In genomic region chr1:61392417-61393242, GRCh38 we compare ENCODE assay signal across 1 cellular context.
TF ChIP-seq lines count a peak whose summit lies in the region.

No MANE protein-coding gene starts in this region.

TF ChIP-seq in K562, 482 proteins besides CTCF, POLR2A, EP300 and RAD21 (continued from another document and continues in another):
- TF ChIP-seq, protein P1, sequence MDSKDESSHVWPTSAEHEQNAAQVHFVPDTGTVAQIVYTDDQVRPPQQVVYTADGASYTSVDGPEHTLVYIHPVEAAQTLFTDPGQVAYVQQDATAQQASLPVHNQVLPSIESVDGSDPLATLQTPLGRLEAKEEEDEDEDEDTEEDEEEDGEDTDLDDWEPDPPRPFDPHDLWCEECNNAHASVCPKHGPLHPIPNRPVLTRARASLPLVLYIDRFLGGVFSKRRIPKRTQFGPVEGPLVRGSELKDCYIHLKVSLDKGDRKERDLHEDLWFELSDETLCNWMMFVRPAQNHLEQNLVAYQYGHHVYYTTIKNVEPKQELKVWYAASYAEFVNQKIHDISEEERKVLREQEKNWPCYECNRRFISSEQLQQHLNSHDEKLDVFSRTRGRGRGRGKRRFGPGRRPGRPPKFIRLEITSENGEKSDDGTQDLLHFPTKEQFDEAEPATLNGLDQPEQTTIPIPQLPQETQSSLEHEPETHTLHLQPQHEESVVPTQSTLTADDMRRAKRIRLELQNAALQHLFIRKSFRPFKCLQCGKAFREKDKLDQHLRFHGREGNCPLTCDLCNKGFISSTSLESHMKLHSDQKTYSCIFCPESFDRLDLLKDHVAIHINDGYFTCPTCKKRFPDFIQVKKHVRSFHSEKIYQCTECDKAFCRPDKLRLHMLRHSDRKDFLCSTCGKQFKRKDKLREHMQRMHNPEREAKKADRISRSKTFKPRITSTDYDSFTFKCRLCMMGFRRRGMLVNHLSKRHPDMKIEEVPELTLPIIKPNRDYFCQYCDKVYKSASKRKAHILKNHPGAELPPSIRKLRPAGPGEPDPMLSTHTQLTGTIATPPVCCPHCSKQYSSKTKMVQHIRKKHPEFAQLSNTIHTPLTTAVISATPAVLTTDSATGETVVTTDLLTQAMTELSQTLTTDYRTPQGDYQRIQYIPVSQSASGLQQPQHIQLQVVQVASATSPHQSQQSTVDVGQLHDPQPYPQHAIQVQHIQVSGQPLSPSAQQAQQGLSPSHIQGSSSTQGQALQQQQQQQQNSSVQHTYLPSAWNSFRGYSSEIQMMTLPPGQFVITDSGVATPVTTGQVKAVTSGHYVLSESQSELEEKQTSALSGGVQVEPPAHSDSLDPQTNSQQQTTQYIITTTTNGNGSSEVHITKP (IDR thresholded peaks at IDR 0.05; ENCODE audit: partially characterized antibody) = peak; percentile 96
- TF ChIP-seq, protein P2, sequence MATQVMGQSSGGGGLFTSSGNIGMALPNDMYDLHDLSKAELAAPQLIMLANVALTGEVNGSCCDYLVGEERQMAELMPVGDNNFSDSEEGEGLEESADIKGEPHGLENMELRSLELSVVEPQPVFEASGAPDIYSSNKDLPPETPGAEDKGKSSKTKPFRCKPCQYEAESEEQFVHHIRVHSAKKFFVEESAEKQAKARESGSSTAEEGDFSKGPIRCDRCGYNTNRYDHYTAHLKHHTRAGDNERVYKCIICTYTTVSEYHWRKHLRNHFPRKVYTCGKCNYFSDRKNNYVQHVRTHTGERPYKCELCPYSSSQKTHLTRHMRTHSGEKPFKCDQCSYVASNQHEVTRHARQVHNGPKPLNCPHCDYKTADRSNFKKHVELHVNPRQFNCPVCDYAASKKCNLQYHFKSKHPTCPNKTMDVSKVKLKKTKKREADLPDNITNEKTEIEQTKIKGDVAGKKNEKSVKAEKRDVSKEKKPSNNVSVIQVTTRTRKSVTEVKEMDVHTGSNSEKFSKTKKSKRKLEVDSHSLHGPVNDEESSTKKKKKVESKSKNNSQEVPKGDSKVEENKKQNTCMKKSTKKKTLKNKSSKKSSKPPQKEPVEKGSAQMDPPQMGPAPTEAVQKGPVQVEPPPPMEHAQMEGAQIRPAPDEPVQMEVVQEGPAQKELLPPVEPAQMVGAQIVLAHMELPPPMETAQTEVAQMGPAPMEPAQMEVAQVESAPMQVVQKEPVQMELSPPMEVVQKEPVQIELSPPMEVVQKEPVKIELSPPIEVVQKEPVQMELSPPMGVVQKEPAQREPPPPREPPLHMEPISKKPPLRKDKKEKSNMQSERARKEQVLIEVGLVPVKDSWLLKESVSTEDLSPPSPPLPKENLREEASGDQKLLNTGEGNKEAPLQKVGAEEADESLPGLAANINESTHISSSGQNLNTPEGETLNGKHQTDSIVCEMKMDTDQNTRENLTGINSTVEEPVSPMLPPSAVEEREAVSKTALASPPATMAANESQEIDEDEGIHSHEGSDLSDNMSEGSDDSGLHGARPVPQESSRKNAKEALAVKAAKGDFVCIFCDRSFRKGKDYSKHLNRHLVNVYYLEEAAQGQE (CRISPR knock-in tag; IDR thresholded peaks at IDR 0.05; ENCODE audit: low read depth) = no peak
- TF ChIP-seq ARID1B (IDR thresholded peaks at IDR 0.05) (peak; percentile 85), ESRRA (IDR thresholded peaks at IDR 0.05; ENCODE audit: borderline replicate concordance, low read depth) (no peak), RB1 (IDR thresholded peaks at IDR 0.05; ENCODE audit: low read depth) (no peak), HIVEP1 (CRISPR knock-in tag; IDR thresholded peaks at IDR 0.05) (no peak), ATF7 (IDR thresholded peaks at IDR 0.05) (peak; percentile 39; the same call in 1 of the 2 replicates), GATAD2B (IDR thresholded peaks at IDR 0.05; ENCODE audit: borderline replicate concordance) (0 out of 2 replicates have a peak, but pooled peaks have one; percentile 15), HDAC3 (IDR thresholded peaks at IDR 0.05; ENCODE audit: borderline replicate concordance, partially characterized antibody) (peak; percentile 28), STAT5A (IDR thresholded peaks at IDR 0.05; ENCODE audit: borderline replicate concordance, low read length) (peak; percentile 80), NR1H2 (CRISPR knock-in tag; IDR thresholded peaks at IDR 0.05) (no peak), PKNOX1 (IDR thresholded peaks at IDR 0.05) (no peak), PTBP1 (IDR thresholded peaks at IDR 0.05; ENCODE audit: low read depth, low read length) (no peak), ZSCAN29 (IDR thresholded peaks at IDR 0.05) (no peak), DPF2 (IDR thresholded peaks at IDR 0.05) (peak; percentile 65; the same call in 1 of the 2 replicates), ZFP1 (CRISPR knock-in tag; IDR thresholded peaks at IDR 0.05) (no peak), ZNF407 (IDR thresholded peaks at IDR 0.05; ENCODE audit: low read depth) (no peak), MGA (IDR thresholded peaks at IDR 0.05) (0 out of 2 replicates have a peak, but pooled peaks have one; percentile 15), TAF9B (IDR thresholded peaks at IDR 0.05; ENCODE audit: partially characterized antibody) (peak; percentile 25), SIRT6 (IDR thresholded peaks at IDR 0.05; ENCODE audit: low read depth, low read length) (no peak), SIN3B (IDR thresholded peaks at IDR 0.05; ENCODE audit: low read depth) (no peak)
